In the genomic region with DNA sequence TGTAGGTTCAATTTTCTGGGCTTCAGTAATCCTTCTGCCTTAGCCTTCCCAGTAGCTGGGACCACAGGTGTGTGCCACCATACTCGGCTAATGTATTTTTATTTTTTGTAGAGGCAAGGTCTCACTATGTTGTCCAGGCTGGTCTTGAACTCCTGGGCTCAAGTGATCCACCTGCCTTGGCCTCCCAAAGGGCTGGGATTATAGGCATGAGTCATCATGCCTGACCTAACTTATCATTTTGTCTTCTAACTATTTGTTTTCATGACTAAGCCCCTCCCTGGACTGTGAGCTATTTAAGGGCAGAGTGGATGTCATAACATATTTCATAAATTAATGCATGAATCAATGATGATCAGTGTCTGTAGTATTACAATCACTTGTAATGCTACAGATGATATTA, we compare ENCODE assay signal across 1 cellular context.
A peak's percentile ranks its signal among the peaks of the same experiment; 100 is the strongest.
TF ChIP-seq lines count a peak whose summit lies in the region.

No MANE protein-coding gene starts in this region.

TF ChIP-seq in K562, 482 proteins besides CTCF, POLR2A, EP300 and RAD21 (continued from another document and continues in another):
- TF ChIP-seq, protein P1, sequence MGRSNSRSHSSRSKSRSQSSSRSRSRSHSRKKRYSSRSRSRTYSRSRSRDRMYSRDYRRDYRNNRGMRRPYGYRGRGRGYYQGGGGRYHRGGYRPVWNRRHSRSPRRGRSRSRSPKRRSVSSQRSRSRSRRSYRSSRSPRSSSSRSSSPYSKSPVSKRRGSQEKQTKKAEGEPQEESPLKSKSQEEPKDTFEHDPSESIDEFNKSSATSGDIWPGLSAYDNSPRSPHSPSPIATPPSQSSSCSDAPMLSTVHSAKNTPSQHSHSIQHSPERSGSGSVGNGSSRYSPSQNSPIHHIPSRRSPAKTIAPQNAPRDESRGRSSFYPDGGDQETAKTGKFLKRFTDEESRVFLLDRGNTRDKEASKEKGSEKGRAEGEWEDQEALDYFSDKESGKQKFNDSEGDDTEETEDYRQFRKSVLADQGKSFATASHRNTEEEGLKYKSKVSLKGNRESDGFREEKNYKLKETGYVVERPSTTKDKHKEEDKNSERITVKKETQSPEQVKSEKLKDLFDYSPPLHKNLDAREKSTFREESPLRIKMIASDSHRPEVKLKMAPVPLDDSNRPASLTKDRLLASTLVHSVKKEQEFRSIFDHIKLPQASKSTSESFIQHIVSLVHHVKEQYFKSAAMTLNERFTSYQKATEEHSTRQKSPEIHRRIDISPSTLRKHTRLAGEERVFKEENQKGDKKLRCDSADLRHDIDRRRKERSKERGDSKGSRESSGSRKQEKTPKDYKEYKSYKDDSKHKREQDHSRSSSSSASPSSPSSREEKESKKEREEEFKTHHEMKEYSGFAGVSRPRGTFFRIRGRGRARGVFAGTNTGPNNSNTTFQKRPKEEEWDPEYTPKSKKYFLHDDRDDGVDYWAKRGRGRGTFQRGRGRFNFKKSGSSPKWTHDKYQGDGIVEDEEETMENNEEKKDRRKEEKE (IDR thresholded peaks at IDR 0.05; ENCODE audit: borderline replicate concordance in 1 of 2, control insufficient read depth in 1 of 2, low read depth in 2 of 2, low read length in 1 of 2), result no peak
- TF ChIP-seq WHSC1 (IDR thresholded peaks at IDR 0.05; ENCODE audit: low read length) (no peak), TARDBP (IDR thresholded peaks at IDR 0.05) (no peak), ZNF431 (CRISPR knock-in tag; IDR thresholded peaks at IDR 0.05) (no peak), XRCC4 (IDR thresholded peaks at IDR 0.05; ENCODE audit: extremely low read depth, insufficient read depth, insufficient read length) (no peak), HMBOX1 (IDR thresholded peaks at IDR 0.05) (peak; percentile 68), ZNF23 (CRISPR knock-in tag; IDR thresholded peaks at IDR 0.05) (no peak), IRF2 (CRISPR knock-in tag; IDR thresholded peaks at IDR 0.05) (no peak), MAFG (tag; conservative IDR thresholded peaks at IDR 0.05) (peak; percentile 48), CCNT2 (IDR thresholded peaks at IDR 0.05; ENCODE audit: borderline replicate concordance, extremely low read depth, insufficient read length, low read depth, low read length) (no peak), HNRNPL (IDR thresholded peaks at IDR 0.05; ENCODE audit: low read depth, low read length) (no peak), PPARD (CRISPR knock-in tag; IDR thresholded peaks at IDR 0.05) (no peak), SMARCA4 (IDR thresholded peaks at IDR 0.05) (peak; percentile 49; the same call in 1 of the 2 replicates), ZNF24 (IDR thresholded peaks at IDR 0.05) (no peak), ATF2 (CRISPR knock-in tag; IDR thresholded peaks at IDR 0.05) (no peak), NR3C1 (CRISPR knock-in tag; IDR thresholded peaks at IDR 0.05) (no peak), POLR2H (tag; IDR thresholded peaks at IDR 0.05; ENCODE audit: low read depth) (no peak), ZNF764 (CRISPR knock-in tag; IDR thresholded peaks at IDR 0.05; ENCODE audit: low read depth) (no peak), ARID1B (IDR thresholded peaks at IDR 0.05) (peak; percentile 56), KLF1 (tag; IDR thresholded peaks at IDR 0.05) (no peak), MGA (IDR thresholded peaks at IDR 0.05) (no peak), KDM1A (IDR thresholded peaks at IDR 0.05) (0 out of 4 replicates have a peak, but pooled peaks of 1 of the 2 experiments have one; percentile 27), RAD51 (IDR thresholded peaks at IDR 0.05; ENCODE audit: borderline replicate concordance, low read depth) (no peak), HEY1 (CRISPR knock-in tag; IDR thresholded peaks at IDR 0.05; ENCODE audit: borderline replicate concordance) (no peak), NFIC (IDR thresholded peaks at IDR 0.05) (no peak), ZNF668 (CRISPR knock-in tag; IDR thresholded peaks at IDR 0.05) (no peak), PHB (CRISPR knock-in tag; IDR thresholded peaks at IDR 0.05) (no peak), DPF2 (IDR thresholded peaks at IDR 0.05) (peak; percentile 59), ZNF197 (CRISPR knock-in tag; IDR thresholded peaks at IDR 0.05; ENCODE audit: low read depth) (no peak), BDP1 (IDR thresholded peaks at IDR 0.05; ENCODE audit: insufficient read depth, insufficient read length) (no peak), OTX1 (CRISPR knock-in tag; IDR thresholded peaks at IDR 0.05) (no peak), GABPB2 (CRISPR knock-in tag; conservative IDR thresholded peaks at IDR 0.05) (no peak), SMAD4 (CRISPR knock-in tag; conservative IDR thresholded peaks at IDR 0.05) (no peak)
- TF ChIP-seq, protein P2, sequence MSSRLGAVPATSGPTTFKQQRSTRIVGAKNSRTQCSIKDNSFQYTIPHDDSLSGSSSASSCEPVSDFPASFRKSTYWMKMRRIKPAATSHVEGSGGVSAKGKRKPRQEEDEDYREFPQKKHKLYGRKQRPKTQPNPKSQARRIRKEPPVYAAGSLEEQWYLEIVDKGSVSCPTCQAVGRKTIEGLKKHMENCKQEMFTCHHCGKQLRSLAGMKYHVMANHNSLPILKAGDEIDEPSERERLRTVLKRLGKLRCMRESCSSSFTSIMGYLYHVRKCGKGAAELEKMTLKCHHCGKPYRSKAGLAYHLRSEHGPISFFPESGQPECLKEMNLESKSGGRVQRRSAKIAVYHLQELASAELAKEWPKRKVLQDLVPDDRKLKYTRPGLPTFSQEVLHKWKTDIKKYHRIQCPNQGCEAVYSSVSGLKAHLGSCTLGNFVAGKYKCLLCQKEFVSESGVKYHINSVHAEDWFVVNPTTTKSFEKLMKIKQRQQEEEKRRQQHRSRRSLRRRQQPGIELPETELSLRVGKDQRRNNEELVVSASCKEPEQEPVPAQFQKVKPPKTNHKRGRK (tag; IDR thresholded peaks at IDR 0.05), result no peak
- TF ChIP-seq, protein P3, sequence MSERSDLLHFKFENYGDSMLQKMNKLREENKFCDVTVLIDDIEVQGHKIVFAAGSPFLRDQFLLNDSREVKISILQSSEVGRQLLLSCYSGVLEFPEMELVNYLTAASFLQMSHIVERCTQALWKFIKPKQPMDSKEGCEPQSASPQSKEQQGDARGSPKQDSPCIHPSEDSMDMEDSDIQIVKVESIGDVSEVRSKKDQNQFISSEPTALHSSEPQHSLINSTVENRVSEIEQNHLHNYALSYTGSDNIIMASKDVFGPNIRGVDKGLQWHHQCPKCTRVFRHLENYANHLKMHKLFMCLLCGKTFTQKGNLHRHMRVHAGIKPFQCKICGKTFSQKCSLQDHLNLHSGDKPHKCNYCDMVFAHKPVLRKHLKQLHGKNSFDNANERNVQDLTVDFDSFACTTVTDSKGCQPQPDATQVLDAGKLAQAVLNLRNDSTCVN (CRISPR knock-in tag; IDR thresholded peaks at IDR 0.05), result no peak
- TF ChIP-seq, protein P4, sequence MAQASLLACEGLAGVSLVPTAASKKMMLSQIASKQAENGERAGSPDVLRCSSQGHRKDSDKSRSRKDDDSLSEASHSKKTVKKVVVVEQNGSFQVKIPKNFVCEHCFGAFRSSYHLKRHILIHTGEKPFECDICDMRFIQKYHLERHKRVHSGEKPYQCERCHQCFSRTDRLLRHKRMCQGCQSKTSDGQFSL (CRISPR knock-in tag; IDR thresholded peaks at IDR 0.05), result no peak
- TF ChIP-seq, protein P4 (tag; IDR thresholded peaks at IDR 0.05), result no peak
- TF ChIP-seq, protein P5, sequence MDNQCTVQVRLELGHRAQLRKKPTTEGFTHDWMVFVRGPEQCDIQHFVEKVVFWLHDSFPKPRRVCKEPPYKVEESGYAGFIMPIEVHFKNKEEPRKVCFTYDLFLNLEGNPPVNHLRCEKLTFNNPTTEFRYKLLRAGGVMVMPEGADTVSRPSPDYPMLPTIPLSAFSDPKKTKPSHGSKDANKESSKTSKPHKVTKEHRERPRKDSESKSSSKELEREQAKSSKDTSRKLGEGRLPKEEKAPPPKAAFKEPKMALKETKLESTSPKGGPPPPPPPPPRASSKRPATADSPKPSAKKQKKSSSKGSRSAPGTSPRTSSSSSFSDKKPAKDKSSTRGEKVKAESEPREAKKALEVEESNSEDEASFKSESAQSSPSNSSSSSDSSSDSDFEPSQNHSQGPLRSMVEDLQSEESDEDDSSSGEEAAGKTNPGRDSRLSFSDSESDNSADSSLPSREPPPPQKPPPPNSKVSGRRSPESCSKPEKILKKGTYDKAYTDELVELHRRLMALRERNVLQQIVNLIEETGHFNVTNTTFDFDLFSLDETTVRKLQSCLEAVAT (IDR thresholded peaks at IDR 0.05), result no peak
